In the genomic region with DNA sequence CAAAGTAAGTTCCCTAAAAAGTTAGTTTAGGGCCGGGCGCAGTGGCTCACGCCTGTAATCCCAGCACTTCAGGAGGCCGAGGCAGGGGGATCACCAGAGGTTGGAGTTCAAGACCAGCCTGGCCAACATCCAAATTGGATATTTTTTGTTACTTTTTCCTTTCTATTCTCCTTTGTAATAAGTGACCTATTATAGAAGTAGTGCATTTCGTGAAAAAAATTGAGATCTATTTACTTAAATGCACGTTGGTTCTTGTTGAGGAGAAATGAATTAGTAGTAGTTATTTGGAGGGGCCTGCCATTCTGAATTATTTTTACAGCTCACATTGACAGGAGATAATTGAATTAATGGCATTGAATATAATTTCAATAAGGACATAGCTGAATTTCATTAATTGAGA, we compare ENCODE assay signal across 22 cellular contexts. TPM values are rescaled to one million over a fixed set of nuclear protein-coding genes. Genes with fewer than 3 reads are reported as not detected.
"Had no signal": no experiment of that assay in that cellular context is flagged by ENCODE, and none has a peak within 500 bp of the region (broad histone marks: within the 10 kb centered on the region; RNA-seq: fewer than 3 reads in every experiment).

No MANE protein-coding gene starts in this region.

- H3K36me3 ChIP-seq: ovary, sigmoid colon, thyroid gland had no signal

- DNase-seq: activated CD4-positive, alpha-beta memory T cell treated with anti-CD3 and anti-CD28 coated beads, Interleukin-2, amount 10 ng/mL, durations not matched to agents 7 days and 5 days; activated CD4-positive, alpha-beta T cell treated with anti-CD3 and anti-CD28 coated beads for 36 hours; activated effector memory CD4-positive, alpha-beta T cell treated with Interleukin-2 at 50 U/mL for 16 hours; activated naive CD4-positive, alpha-beta T cell treated with anti-CD3 and anti-CD28 coated beads, Interleukin-2, amount 10 ng/mL, durations not matched to agents 7 days and 5 days; activated T-cell treated with anti-CD3 and anti-CD28 coated beads, Interleukin-2, amount 50 U/mL, for 4 hours; cerebellar nuclear complex; dermis blood vessel endothelial cell; effector memory CD4-positive, alpha-beta T cell; foreskin fibroblast; left cardiac atrium; mesenchymal stem cell; naive thymus-derived CD4-positive, alpha-beta T cell; ovary; sigmoid colon; stimulated activated CD4-positive, alpha-beta T cell treated with anti-CD3 and anti-CD28 coated beads, Interleukin-4, amount 100 ng/mL, for 4 hours; stimulated activated naive B cell treated with anti-CD40 and anti-IgM and Interleukin-4, amounts not matched to agents 10 μg/mL and 1 μg/mL and 100 μg/mL, for 72 hours; T-helper 2 cell; thyroid gland; WERI-Rb-1 had no signal

- H3K27ac ChIP-seq: ascending aorta, epithelial cell of prostate, ovary, thyroid gland, WERI-Rb-1 had no signal

- H3K9me3 Mint-ChIP-seq: activated CD4-positive, alpha-beta memory T cell treated with anti-CD3 and anti-CD28 coated beads, Interleukin-2, amount 10 ng/mL, durations not matched to agents 7 days and 5 days had no signal

- H3K27me3 Mint-ChIP-seq: activated CD4-positive, alpha-beta memory T cell treated with anti-CD3 and anti-CD28 coated beads, Interleukin-2, amount 10 ng/mL, durations not matched to agents 7 days and 5 days; activated CD4-positive, alpha-beta T cell treated with anti-CD3 and anti-CD28 coated beads for 36 hours; activated naive CD4-positive, alpha-beta T cell treated with anti-CD3 and anti-CD28 coated beads, Interleukin-2, amount 10 ng/mL, durations not matched to agents 7 days and 5 days; naive thymus-derived CD4-positive, alpha-beta T cell; stimulated activated naive B cell treated with anti-CD40 and anti-IgM and Interleukin-4, amounts not matched to agents 10 μg/mL and 1 μg/mL and 100 μg/mL, for 72 hours had no signal

- H3K9me3 ChIP-seq: ascending aorta, ovary, sigmoid colon, thyroid gland had no signal

- H3K4me3 ChIP-seq: ascending aorta, ovary, sigmoid colon, thyroid gland had no signal

- H3K4me3 Mint-ChIP-seq: activated CD4-positive, alpha-beta memory T cell treated with anti-CD3 and anti-CD28 coated beads, Interleukin-2, amount 10 ng/mL, durations not matched to agents 7 days and 5 days; activated CD4-positive, alpha-beta T cell treated with anti-CD3 and anti-CD28 coated beads for 36 hours; activated naive CD4-positive, alpha-beta T cell treated with anti-CD3 and anti-CD28 coated beads, Interleukin-2, amount 10 ng/mL, durations not matched to agents 7 days and 5 days; activated T-cell treated with anti-CD3 and anti-CD28 coated beads, Interleukin-2, amount 50 U/mL, for 4 hours; stimulated activated naive B cell treated with anti-CD40 and anti-IgM and Interleukin-4, amounts not matched to agents 10 μg/mL and 1 μg/mL and 100 μg/mL, for 72 hours had no signal

- H3K27ac Mint-ChIP-seq: activated CD4-positive, alpha-beta memory T cell treated with anti-CD3 and anti-CD28 coated beads, Interleukin-2, amount 10 ng/mL, durations not matched to agents 7 days and 5 days; activated CD4-positive, alpha-beta T cell treated with anti-CD3 and anti-CD28 coated beads for 36 hours; activated naive CD4-positive, alpha-beta T cell treated with anti-CD3 and anti-CD28 coated beads, Interleukin-2, amount 10 ng/mL, durations not matched to agents 7 days and 5 days had no signal

- H3K27me3 ChIP-seq: ascending aorta, ovary, sigmoid colon, thyroid gland had no signal

- ATAC-seq: activated CD4-positive, alpha-beta T cell treated with anti-CD3 and anti-CD28 coated beads for 36 hours; activated T-cell treated with anti-CD3 and anti-CD28 coated beads, Interleukin-2, amount 50 U/mL, for 4 hours; left cardiac atrium; naive thymus-derived CD4-positive, alpha-beta T cell; stimulated activated naive B cell treated with anti-CD40 and anti-IgM and Interleukin-4, amounts not matched to agents 10 μg/mL and 1 μg/mL and 100 μg/mL, for 72 hours had no signal

- FAIRE-seq: islet of Langerhans had no signal

RNA-seq across cellular contexts. Expression of a gene that starts 44.6 kb away (rescaled TPM):
- total RNA-seq: activated CD4-positive, alpha-beta memory T cell treated with anti-CD3 and anti-CD28 coated beads, Interleukin-2, amount 10 ng/mL, durations not matched to agents 7 days and 5 days had no signal
